ENCODE assay signal across 9 cellular contexts in genomic region chr12:108665608-108666202, GRCh38. TPM values are rescaled to one million over a fixed set of nuclear protein-coding genes. Genes with fewer than 3 reads are reported as not detected.
DNase-seq lines count a peak whose midpoint lies in the region; ATAC-seq, FAIRE-seq and TF ChIP-seq lines count a peak whose summit lies in the region.
"Had no signal": no experiment of that assay in that cellular context is flagged by ENCODE, and none has a peak within 500 bp of the region (broad histone marks: within the 10 kb centered on the region; RNA-seq: fewer than 3 reads in every experiment).

No MANE protein-coding gene starts in this region.

- H4K20me1 ChIP-seq in SU-DHL-6 (ENCODE audit: low read depth, low read length) = no peaks in the 10 kb centered on the region

- intact Hi-C loops in heart right ventricle (cut with DNase I) = loop anchor here (1.0 to 10.0 kb wide), 18 partner anchors 65 to 429 kb away; partner anchors contain the start of genes ALKBH2 (in 4 of the 10), CORO1C (in 4 of the 10), SSH1 (in 3 of the 10) and UNG (in 3 of the 10)
- intact Hi-C loops in sigmoid colon (cut with DNase I) = loop anchor here (1.0 to 2.0 kb wide), 3 partner anchors 31 to 139 kb away; partner anchors contain the start of gene CORO1C

- POLR2A ChIA-PET in GM10248 (lab: Yijun Ruan, JAX) = no interaction called here

- H3F3A ChIP-seq in SU-DHL-6 (ENCODE audit: insufficient read depth) = peaks cover 12% of the 10 kb centered on the region

- CTCF ChIA-PET in GM10248 (lab: Yijun Ruan, JAX) = interaction anchor here (0.6 to 9.8 kb wide), 39 partner anchors 13 to 722 kb away, joined by 3 to 257 read pairs (median 5); partner anchors contain the start of gene SELPLG

- peaks cover 5% of the 10 kb centered on the region; the same call in 1 of the 2 replicates for H3K36me3 ChIP-seq in SU-DHL-6 (ENCODE audit: low read length)
- H3K36me3 ChIP-seq in heart right ventricle = peaks cover 0 to 17% (median 3%) of the 10 kb centered on the region in 9 donors
- peaks cover 0 to 12% (median 2%) of the 10 kb centered on the region in 4 donors for H3K36me3 ChIP-seq in sigmoid colon

- ATAC-seq in heart right ventricle = peak in 7 of 8 donors; percentile 18 to 65 (median 49)

- H3K4me2 ChIP-seq in SU-DHL-6 (ENCODE audit: low read depth, low read length, poor library complexity, severe bottlenecking) = peak overlapping the region; percentile 71

- H3K4me1 ChIP-seq in heart right ventricle (peaks cover 7 to 68% (median 60%) of the 10 kb centered on the region in 9 donors), sigmoid colon (peaks cover 0 to 79% (median 77%) of the 10 kb centered on the region in 4 donors)

- H3K27ac ChIP-seq in SU-DHL-6 (ENCODE audit: low read depth, low read length) (no peak overlapping the region), heart right ventricle (peak overlapping the region; percentile 23 to 86 (median 78)), sigmoid colon (peak overlapping the region; percentile 83 to 99 (median 86))

- TF ChIP-seq CTCF in SU-DHL-6 (IDR thresholded peaks at IDR 0.05; ENCODE audit: insufficient read depth, low read length, poor library complexity, severe bottlenecking) = no peak
- no peak for TF ChIP-seq CTCF in heart right ventricle (IDR thresholded peaks at IDR 0.05)
- no peak for TF ChIP-seq CTCF in sigmoid colon (IDR thresholded peaks at IDR 0.05)
- no peak for TF ChIP-seq CTCF in GM10248 (IDR thresholded peaks at IDR 0.05; ENCODE audit: control extremely low read depth, extremely low read depth, low read depth, missing control alignments)

- H3K9me2 ChIP-seq in SU-DHL-6 (replicated peaks; ENCODE audit: insufficient read depth, low read length) = no peaks in the 10 kb centered on the region

- no peaks in the 10 kb centered on the region for H3K9me3 ChIP-seq in SU-DHL-6 (ENCODE audit: insufficient read depth, low read length)
- no peaks in the 10 kb centered on the region for H3K9me3 ChIP-seq in heart right ventricle
- no peaks in the 10 kb centered on the region for H3K9me3 ChIP-seq in sigmoid colon

- no peak for TF ChIP-seq POLR2A in sigmoid colon (IDR thresholded peaks at IDR 0.05)

- H2AFZ ChIP-seq in SU-DHL-6 (ENCODE audit: low read depth, low read length, severe bottlenecking) = no peak overlapping the region

- H3K4me3 ChIP-seq in SU-DHL-6 (ENCODE audit: insufficient read depth, low read length, poor library complexity, severe bottlenecking) (no peak overlapping the region), heart right ventricle (no peak overlapping the region), sigmoid colon (no peak overlapping the region)

- no peaks in the 10 kb centered on the region for H3K27me3 ChIP-seq in SU-DHL-6 (ENCODE audit: low read length)
- H3K27me3 ChIP-seq in heart right ventricle = no peaks in the 10 kb centered on the region
- no peaks in the 10 kb centered on the region for H3K27me3 ChIP-seq in sigmoid colon

- no peak for DNase-seq in GM19239 (ENCODE audit: insufficient read length, low spot score)
- no peak for DNase-seq in heart right ventricle
- no peak for DNase-seq in sigmoid colon
- no peak for DNase-seq in activated naive CD4-positive, alpha-beta T cell treated with anti-CD3 and anti-CD28 coated beads, Interleukin-2, amount 50 U/mL, for 16 hours
- DNase-seq in stimulated activated CD4-positive, alpha-beta T cell treated with anti-CD3 and anti-CD28 coated beads, Interleukin-12 subunit alpha, Interleukin-12 subunit beta, amount 100 ng/mL, for 4 hours = no peak
- no peak for DNase-seq in activated gamma-delta T cell treated with Interleukin-2 at 50 U/mL for 16 hours
- no peak for DNase-seq in GM10248 (ENCODE audit: extremely low spot score)
- DNase-seq: dermis blood vessel endothelial cell had no signal

- no peak overlapping the region for H3K9ac ChIP-seq in SU-DHL-6 (ENCODE audit: low read length)

- no peaks in the 10 kb centered on the region for H3K79me2 ChIP-seq in SU-DHL-6 (ENCODE audit: insufficient read depth, low read length)

- peak; percentile 67 for FAIRE-seq in GM19239 (lab: Jason Lieb, UNC)

- no peak for TF ChIP-seq EP300 in sigmoid colon (IDR thresholded peaks at IDR 0.05)

- 60 to 66% methylated on average over 6 of the region's 6 CpGs for WGBS in heart right ventricle, 2 donors
- 89 to 92% methylated on average over 6 of the region's 6 CpGs for WGBS in sigmoid colon, 2 donors

RNA-seq across cellular contexts. Expression of gene SELPLG, which starts 32.0 kb away (rescaled TPM):
- total RNA-seq in heart right ventricle (10 to 100 TPM in 1 of 10 donors, 1 to 10 TPM in 9; 1.5 to 17.6 (median 2.4) TPM), sigmoid colon (1 to 10 TPM; 6.1 to 10.0 (median 7.6) TPM)
- polyA plus RNA-seq in heart right ventricle (1 to 10 TPM in 1 of 2 donors, under 1 TPM in 1; 0.88 to 3.9 TPM), sigmoid colon (10 to 100 TPM in 1 of 3 donors, 1 to 10 TPM in 2; 1.8 to 26.1 (median 6.7) TPM)
